In genomic region chr17:53649201-53649600, GRCh38 we compare ENCODE assay signal across 3 cellular contexts.
"Had no signal": no experiment of that assay in that cellular context is flagged by ENCODE, and none has a peak within 500 bp of the region (broad histone marks: within the 10 kb centered on the region; RNA-seq: fewer than 3 reads in every experiment).

No MANE protein-coding gene starts in this region.

- ATAC-seq: GM12878 had no signal

- DNase-seq: GDM1, GF-D8 had no signal

- H3K4me3 ChIP-seq: GM12878 had no signal
